Comparison of ENCODE assay signal across 31 cellular contexts in the genomic region with DNA sequence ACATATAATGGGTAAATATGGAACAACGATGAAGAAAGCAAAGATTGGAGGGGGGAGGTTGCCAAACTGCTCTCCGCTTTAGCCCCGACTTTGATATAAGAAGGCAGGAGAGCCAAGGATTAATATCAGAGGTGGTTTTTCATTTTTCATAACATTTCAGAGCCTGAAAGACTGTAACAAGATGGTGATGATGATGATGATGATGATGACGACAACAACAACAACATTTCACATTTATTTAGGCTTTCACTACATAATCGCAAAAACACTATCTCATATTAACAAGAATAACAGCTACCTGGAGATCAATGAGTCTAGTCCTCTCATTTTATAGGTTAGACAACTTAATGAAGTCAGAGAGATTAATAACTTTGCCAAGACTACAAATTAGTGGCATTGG.
DNase-seq lines count a peak whose midpoint lies in the region; ATAC-seq, FAIRE-seq and TF ChIP-seq lines count a peak whose summit lies in the region.
"Had no signal": no experiment of that assay in that cellular context is flagged by ENCODE, and none has a peak within 500 bp of the region (broad histone marks: within the 10 kb centered on the region; RNA-seq: fewer than 3 reads in every experiment).

No MANE protein-coding gene starts in this region.

- H3K4me2 ChIP-seq in HepG2 (ENCODE audit: low read depth, low read length), result no peak overlapping the region
- H3K4me2 ChIP-seq: A549, BLaER1 had no signal

- H3K27me3 ChIP-seq in HepG2 (ENCODE audit: control insufficient read depth in 1 of 2, insufficient read depth in 2 of 2, low read length in 2 of 2) (no peaks in the 10 kb centered on the region), right lobe of liver (no peaks in the 10 kb centered on the region)
- H3K27me3 ChIP-seq: BE2C; BLaER1; BLaER1 treated with 17β-estradiol and CSF1 and Interleukin-3, amounts not matched to agents 10 nM and 100 nM had no signal

- TF ChIP-seq EP300 in HepG2 (IDR thresholded peaks at IDR 0.05; ENCODE audit: low read depth in 2 of 2, low read length in 2 of 2) (no peak), HepG2 (CRISPR knock-in tag; IDR thresholded peaks at IDR 0.05; ENCODE audit: borderline replicate concordance) (no peak)

- no peak overlapping the region for H3K9ac ChIP-seq in HepG2 (ENCODE audit: insufficient read depth, low read depth, low read length)
- H3K9ac ChIP-seq: BLaER1; BLaER1 treated with 17β-estradiol and CSF1 and Interleukin-3, amounts not matched to agents 10 nM and 100 nM had no signal

- TF ChIP-seq POLR2A in HepG2 (IDR thresholded peaks at IDR 0.05; ENCODE audit: insufficient read depth in 1 of 2, low read depth in 2 of 2, low read length in 2 of 2) (no peak), right lobe of liver (IDR thresholded peaks at IDR 0.05) (no peak)

- H3K36me3 ChIP-seq in HepG2 (replicated peaks in 1 of 2; ENCODE audit: control insufficient read depth in 1 of 2, insufficient read depth in 2 of 2, low read length in 2 of 2), result no peaks in the 10 kb centered on the region
- no peaks in the 10 kb centered on the region for H3K36me3 ChIP-seq in right lobe of liver
- H3K36me3 ChIP-seq in HEK293 (ENCODE audit: control insufficient read depth in 2 of 2, insufficient read depth in 1 of 2, low read length in 2 of 2), result no peaks in the 10 kb centered on the region
- H3K36me3 ChIP-seq: BE2C had no signal

- 9% methylated on average over 5 of the region's 5 CpGs for WGBS in HepG2 (ENCODE audit: low lambda C conversion rate)
- 71% methylated on average over 5 of the region's 5 CpGs for WGBS in right lobe of liver (ENCODE audit: insufficient coverage, low coverage, low lambda C conversion rate, missing lambda C conversion rate)

- in situ Hi-C loops in HepG2 (cut with HindIII; ENCODE audit: extremely low pct_ligation_motif_present, low pct_unique_long_range_greater_than_20kb), result no loop called here

- H3K4me3 ChIP-seq in HepG2 (replicated peaks in 1 of 3; ENCODE audit: insufficient read depth in 1 of 3, low read depth in 2 of 3, low read length in 3 of 3) (no peak overlapping the region), right lobe of liver (no peak overlapping the region), HEK293 (ENCODE audit: low read depth, low read length) (no peak overlapping the region)
- H3K4me3 ChIP-seq: A549; BLaER1; BLaER1 treated with 17β-estradiol and CSF1 and Interleukin-3, amounts not matched to agents 10 nM and 100 nM had no signal

- H4K20me1 ChIP-seq in HepG2 (ENCODE audit: insufficient read depth, low read length), result no peaks in the 10 kb centered on the region

- H3K27ac ChIP-seq in HepG2 (ENCODE audit: extremely low read length, insufficient read depth, low read length), result no peak overlapping the region
- no peak overlapping the region for H3K27ac ChIP-seq in right lobe of liver
- H3K27ac ChIP-seq in HEK293 (ENCODE audit: extremely low read depth, low read depth, low read length), result no peak overlapping the region
- H3K27ac ChIP-seq: 22Rv1, A549, BLaER1, C4-2B had no signal

- ATAC-seq in HepG2 (no peak), right lobe of liver (no peak)
- ATAC-seq: A549; CD8-positive, alpha-beta T cell had no signal

- POLR2A ChIA-PET in HepG2 (lab: Yijun Ruan, JAX) (no interaction called here), HEK293 (lab: Yijun Ruan, JAX) (no interaction called here)

- H3K4me1 ChIP-seq in HepG2 (ENCODE audit: insufficient read depth, low read length) (no peaks in the 10 kb centered on the region), right lobe of liver (no peaks in the 10 kb centered on the region), HEK293 (ENCODE audit: control insufficient read depth, insufficient read depth, low read length) (no peaks in the 10 kb centered on the region)
- H3K4me1 ChIP-seq: A549, BE2C, Caco-2 had no signal

- DNase-seq in HepG2 (ENCODE audit: low spot score), result no peak
- DNase-seq in right lobe of liver, result no peak
- no peak for DNase-seq in mesenteric fat pad (ENCODE audit: low spot score)
- DNase-seq: 8988T; ACHN; AML-193; BE2C; C1 segment of cervical spinal cord; Caco-2; Calu3; CD4-positive, alpha-beta memory T cell; CD4-positive, alpha-beta T cell; CD4-positive, CD25-positive, alpha-beta regulatory T cell; CD8-positive, alpha-beta memory T cell; CD8-positive, alpha-beta T cell; COR-L47; DMS 273 treated with DMSO at 0.1 percent for 48 hours; DMS153; DMS53; DMS79; DMS79 treated with DMSO at 0.1 percent for 48 hours; DND-41; EL had no signal

- intact Hi-C loops in HepG2 (cut with micrococcal nuclease; ENCODE audit: unreplicated experiment), result no loop called here
- intact Hi-C loops in right lobe of liver (cut with DNase I), result no loop called here

- no peak for TF ChIP-seq RAD21 in HepG2 (CRISPR knock-in tag; IDR thresholded peaks at IDR 0.05)

- CTCF ChIA-PET in HepG2 (lab: Yijun Ruan, JAX; ENCODE audit: low intra/inter-chr PET ratio, low total read pairs) (no interaction called here), HEK293 (lab: Yijun Ruan, JAX) (no interaction called here)

- no peaks in the 10 kb centered on the region for H3K79me2 ChIP-seq in HepG2 (ENCODE audit: insufficient read depth, low read length)

- no TSS peak for BruUV-seq in HepG2 (replicated peaks; lab: Mats Ljungman, UMichigan)

- TF ChIP-seq CTCF in HepG2 (CRISPR knock-in tag; IDR thresholded peaks at IDR 0.05), result no peak
- TF ChIP-seq CTCF in right lobe of liver (IDR thresholded peaks at IDR 0.05), result no peak
- no peak for TF ChIP-seq CTCF in HEK293 (tag by site-specific recombination; IDR thresholded peaks at IDR 0.05)

- H3K9me3 ChIP-seq in HepG2 (ENCODE audit: low read length), result no peaks in the 10 kb centered on the region
- H3K9me3 ChIP-seq in right lobe of liver, result no peaks in the 10 kb centered on the region
- H3K9me3 ChIP-seq in HEK293 (ENCODE audit: control insufficient read depth, insufficient read depth, low read depth, low read length), result no peaks in the 10 kb centered on the region; the same call in 1 of the 2 replicates
- H3K9me3 ChIP-seq: A549, BE2C, Caco-2 had no signal

- no peak for FAIRE-seq in HepG2 (lab: Jason Lieb, UNC)
- FAIRE-seq: A204.1, A549, D721Med had no signal

- H2AFZ ChIP-seq in HepG2 (ENCODE audit: low read length), result no peak overlapping the region

TF ChIP-seq in HepG2, 621 proteins besides CTCF, POLR2A, EP300 and RAD21:
- TF ChIP-seq ZNF446 (CRISPR knock-in tag; IDR thresholded peaks at IDR 0.05) (no peak), CREB1 (IDR thresholded peaks at IDR 0.05) (peak; percentile 88), CREB1 (CRISPR knock-in tag; IDR thresholded peaks at IDR 0.05) (no peak)

TF ChIP-seq in HEK293, 187 proteins besides CTCF, POLR2A, EP300 and RAD21:
- TF ChIP-seq, protein P1, sequence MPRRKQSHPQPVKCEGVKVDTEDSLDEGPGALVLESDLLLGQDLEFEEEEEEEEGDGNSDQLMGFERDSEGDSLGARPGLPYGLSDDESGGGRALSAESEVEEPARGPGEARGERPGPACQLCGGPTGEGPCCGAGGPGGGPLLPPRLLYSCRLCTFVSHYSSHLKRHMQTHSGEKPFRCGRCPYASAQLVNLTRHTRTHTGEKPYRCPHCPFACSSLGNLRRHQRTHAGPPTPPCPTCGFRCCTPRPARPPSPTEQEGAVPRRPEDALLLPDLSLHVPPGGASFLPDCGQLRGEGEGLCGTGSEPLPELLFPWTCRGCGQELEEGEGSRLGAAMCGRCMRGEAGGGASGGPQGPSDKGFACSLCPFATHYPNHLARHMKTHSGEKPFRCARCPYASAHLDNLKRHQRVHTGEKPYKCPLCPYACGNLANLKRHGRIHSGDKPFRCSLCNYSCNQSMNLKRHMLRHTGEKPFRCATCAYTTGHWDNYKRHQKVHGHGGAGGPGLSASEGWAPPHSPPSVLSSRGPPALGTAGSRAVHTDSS (tag by site-specific recombination; IDR thresholded peaks at IDR 0.05), result peak; percentile 53; the same call in 1 of the 2 replicates
- TF ChIP-seq ZBTB17 (tag by site-specific recombination; IDR thresholded peaks at IDR 0.05), result no peak
